10 cellular contexts compared by ENCODE assay signal in the genomic region with DNA sequence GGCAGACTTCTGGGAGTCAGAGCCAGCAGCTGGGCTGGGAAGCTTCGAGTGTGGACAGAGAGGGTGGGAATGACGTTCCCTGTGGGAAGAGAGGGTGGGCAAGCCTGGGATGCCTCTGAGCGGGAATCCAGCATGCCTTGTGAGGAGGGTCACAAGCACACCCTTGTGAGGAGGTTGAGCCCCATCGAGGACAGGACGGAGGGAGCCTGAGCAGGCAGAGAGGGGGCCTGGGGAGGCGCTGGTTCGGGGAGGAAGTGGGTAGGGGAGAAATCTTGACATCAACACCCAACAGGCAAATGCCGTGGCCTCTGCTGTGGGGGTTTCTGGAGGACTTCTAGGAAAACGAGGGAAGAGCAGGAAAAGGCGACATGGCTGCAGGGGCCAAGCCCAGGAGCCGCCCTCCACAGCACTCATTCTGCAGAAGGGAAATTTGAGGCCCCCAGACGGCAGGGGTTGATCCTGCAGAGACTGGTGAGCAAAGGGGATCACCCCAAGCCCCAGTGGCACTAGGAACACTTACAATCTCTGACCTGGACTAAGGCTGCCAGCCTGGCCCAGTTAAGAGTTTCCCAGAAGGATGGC. TPM values are rescaled to one million over a fixed set of nuclear protein-coding genes. Genes with fewer than 3 reads are reported as not detected.
DNase-seq lines count a peak whose midpoint lies in the region; ATAC-seq, FAIRE-seq and TF ChIP-seq lines count a peak whose summit lies in the region.
"Had no signal": no experiment of that assay in that cellular context is flagged by ENCODE, and none has a peak within 500 bp of the region (broad histone marks: within the 10 kb centered on the region; RNA-seq: fewer than 3 reads in every experiment).

No MANE protein-coding gene starts in this region.

- FAIRE-seq in astrocyte (lab: Jason Lieb, UNC), result no peak
- FAIRE-seq: bronchial epithelial cell had no signal

- peak in 1 of 2 donors; percentile 64 for ATAC-seq in naive thymus-derived CD8-positive, alpha-beta T cell
- ATAC-seq in GM19467 (IDR thresholded peaks at IDR 0.05; ENCODE audit: unreplicated experiment) (no peak), HG03045 (IDR thresholded peaks at IDR 0.05; ENCODE audit: unreplicated experiment) (no peak), GM18873 (IDR thresholded peaks at IDR 0.05; ENCODE audit: low FRiP score, unreplicated experiment) (no peak)

- POLR2A ChIA-PET in naive thymus-derived CD8-positive, alpha-beta T cell (lab: Charles Lee), result no interaction called here

- H3K27ac Mint-ChIP-seq in activated naive CD4-positive, alpha-beta T cell treated with anti-CD3 and anti-CD28 coated beads, Interleukin-2, amount 50 U/mL, for 24 hours, result no peak overlapping the region
- no peak overlapping the region for H3K27ac Mint-ChIP-seq in astrocyte (ENCODE audit: unreplicated experiment)
- H3K27ac Mint-ChIP-seq in naive thymus-derived CD8-positive, alpha-beta T cell, result peak overlapping the region in 2 of 10 donors; percentile 69 to 77

- H3K4me1 ChIP-seq in astrocyte (ENCODE audit: insufficient read depth, low read length), result peaks cover 2% of the 10 kb centered on the region
- peaks cover 0 to 18% (median 10%) of the 10 kb centered on the region in 4 donors for H3K4me1 ChIP-seq in tibial nerve

- H3K36me3 Mint-ChIP-seq in activated naive CD4-positive, alpha-beta T cell treated with anti-CD3 and anti-CD28 coated beads, Interleukin-2, amount 50 U/mL, for 24 hours, result no peaks in the 10 kb centered on the region
- H3K36me3 Mint-ChIP-seq in astrocyte (ENCODE audit: low read depth, unreplicated experiment), result no peaks in the 10 kb centered on the region
- H3K36me3 Mint-ChIP-seq in naive thymus-derived CD8-positive, alpha-beta T cell, result peaks cover 0 to 3% (median 0%) of the 10 kb centered on the region in 3 donors

- TF ChIP-seq CTCF in astrocyte (IDR thresholded peaks at IDR 0.05; ENCODE audit: insufficient read depth, low read depth, low read length) (no peak), tibial nerve (IDR thresholded peaks at IDR 0.05) (no peak)

- H3K27ac ChIP-seq in astrocyte (ENCODE audit: low read depth, low read length) (no peak overlapping the region), tibial nerve (no peak overlapping the region)

- no peak for TF ChIP-seq POLR2A in tibial nerve (IDR thresholded peaks at IDR 0.05)

- no peaks in the 10 kb centered on the region for H3K27me3 ChIP-seq in astrocyte (ENCODE audit: insufficient read depth, low read length)
- H3K27me3 ChIP-seq in tibial nerve, result peaks cover 0 to 37% of the 10 kb centered on the region in 2 donors

- peak overlapping the region; percentile 54 for H3K4me3 Mint-ChIP-seq in activated naive CD4-positive, alpha-beta T cell treated with anti-CD3 and anti-CD28 coated beads, Interleukin-2, amount 50 U/mL, for 24 hours
- H3K4me3 Mint-ChIP-seq in astrocyte (ENCODE audit: unreplicated experiment), result no peak overlapping the region
- H3K4me3 Mint-ChIP-seq in naive thymus-derived CD8-positive, alpha-beta T cell, result peak overlapping the region; percentile 15 to 78 (median 63)

- no peak for DNase-seq in activated naive CD4-positive, alpha-beta T cell (lab: John Stamatoyannopoulos, UW)
- no peak for DNase-seq in astrocyte (ENCODE audit: low read depth)
- peak in 2 of 10 donors; percentile 16 to 18 for DNase-seq in naive thymus-derived CD8-positive, alpha-beta T cell
- DNase-seq in tibial nerve (ENCODE audit: low spot score in 2 of 2), result no peak
- DNase-seq: NCI-H1105 treated with DMSO at 0.1 percent for 48 hours had no signal

- H3K4me3 ChIP-seq in astrocyte (ENCODE audit: insufficient read depth, low read depth, low read length), result peak overlapping the region; percentile 49
- H3K4me3 ChIP-seq in tibial nerve, result peak overlapping the region in 3 of 4 donors; percentile 41 to 51 (median 50)

- WGBS in tibial nerve, 2 donors, result 65 to 72% methylated on average over 12 of the region's 12 CpGs

- no peak for TF ChIP-seq EP300 in tibial nerve (IDR thresholded peaks at IDR 0.05)

- peak overlapping the region; percentile 87 for H2AFZ ChIP-seq in astrocyte (ENCODE audit: low read depth, low read length)

- H4K20me1 ChIP-seq in astrocyte (ENCODE audit: insufficient read depth, low read length), result no peaks in the 10 kb centered on the region

- peak overlapping the region; percentile 87 for H3K4me2 ChIP-seq in astrocyte (ENCODE audit: low read length)

- peak overlapping the region; percentile 38 for H3K9ac ChIP-seq in astrocyte (ENCODE audit: low read length)

- H3K9me3 ChIP-seq in astrocyte (ENCODE audit: insufficient read depth, low read depth, low read length), result no peaks in the 10 kb centered on the region
- no peaks in the 10 kb centered on the region for H3K9me3 ChIP-seq in tibial nerve

- no peaks in the 10 kb centered on the region for H3K79me2 ChIP-seq in astrocyte (ENCODE audit: insufficient read depth, low read length)

- H3K27me3 Mint-ChIP-seq in activated naive CD4-positive, alpha-beta T cell treated with anti-CD3 and anti-CD28 coated beads, Interleukin-2, amount 50 U/mL, for 24 hours, result peaks cover 26% of the 10 kb centered on the region
- H3K27me3 Mint-ChIP-seq in astrocyte (ENCODE audit: low read depth, unreplicated experiment), result peaks cover 37% of the 10 kb centered on the region
- H3K27me3 Mint-ChIP-seq in naive thymus-derived CD8-positive, alpha-beta T cell, result peaks cover 25 to 57% (median 28%) of the 10 kb centered on the region in 5 donors

- H3K9me3 Mint-ChIP-seq in activated naive CD4-positive, alpha-beta T cell treated with anti-CD3 and anti-CD28 coated beads, Interleukin-2, amount 50 U/mL, for 24 hours, result no peaks in the 10 kb centered on the region
- no peaks in the 10 kb centered on the region for H3K9me3 Mint-ChIP-seq in astrocyte (ENCODE audit: unreplicated experiment)
- peaks cover 0 to 4% (median under 1%) of the 10 kb centered on the region in 9 donors for H3K9me3 Mint-ChIP-seq in naive thymus-derived CD8-positive, alpha-beta T cell

- H3K4me1 Mint-ChIP-seq in activated naive CD4-positive, alpha-beta T cell treated with anti-CD3 and anti-CD28 coated beads, Interleukin-2, amount 50 U/mL, for 24 hours, result peaks cover 5% of the 10 kb centered on the region
- peaks cover 16% of the 10 kb centered on the region for H3K4me1 Mint-ChIP-seq in astrocyte (ENCODE audit: low read depth, unreplicated experiment)
- H3K4me1 Mint-ChIP-seq in naive thymus-derived CD8-positive, alpha-beta T cell, result peaks cover 7 to 14% (median 10%) of the 10 kb centered on the region in 4 donors

- H3K36me3 ChIP-seq in astrocyte (ENCODE audit: insufficient read depth, low read length), result no peaks in the 10 kb centered on the region
- no peaks in the 10 kb centered on the region for H3K36me3 ChIP-seq in tibial nerve

RNA-seq across cellular contexts. Expression of gene IL13, which starts 1.1 kb away (rescaled TPM):
- total RNA-seq in astrocyte (not detected in 2 replicates), tibial nerve (under 1 TPM in 2 of 4 donors, not detected in 2; 0.44 to 0.98 TPM)
- under 1 TPM in 1 of 2 experiments, not detected in 1; 0.31 TPM for total RNA-seq in naive thymus-derived CD8-positive, alpha-beta T cell
- not detected for polyA plus RNA-seq in naive thymus-derived CD8-positive, alpha-beta T cell
- total RNA-seq: bronchial epithelial cell had no signal

RNA-seq across cellular contexts. Expression of gene IL4, which starts 16.9 kb away (rescaled TPM):
- total RNA-seq in astrocyte (not detected in 2 replicates), tibial nerve (not detected)
- total RNA-seq in naive thymus-derived CD8-positive, alpha-beta T cell, result not detected
- polyA plus RNA-seq in naive thymus-derived CD8-positive, alpha-beta T cell, result not detected
- total RNA-seq: bronchial epithelial cell had no signal
